Comparison of ENCODE assay signal across 24 cellular contexts in genomic region chr10:116241025-116241424, GRCh38. TPM values are rescaled to one million over a fixed set of nuclear protein-coding genes. Genes with fewer than 3 reads are reported as not detected.
"Had no signal": no experiment of that assay in that cellular context is flagged by ENCODE, and none has a peak within 500 bp of the region (broad histone marks: within the 10 kb centered on the region; RNA-seq: fewer than 3 reads in every experiment).

No MANE protein-coding gene starts in this region.

- H3K9me3 ChIP-seq: esophagus muscularis mucosa, left lung, lower lobe of right lung, prostate gland, spleen, transverse colon, upper lobe of right lung, uterus had no signal

- H3K36me3 Mint-ChIP-seq: naive thymus-derived CD8-positive, alpha-beta T cell; stimulated activated memory B cell treated with anti-CD40 and anti-IgM and Interleukin-4, amounts not matched to agents 10 μg/mL and 1 μg/mL and 100 μg/mL, for 72 hours had no signal

- DNase-seq: dermis blood vessel endothelial cell; effector memory CD4-positive, alpha-beta T cell; foreskin melanocyte; head of caudate nucleus; left cardiac atrium; left lung; lower lobe of right lung; naive thymus-derived CD8-positive, alpha-beta T cell; nephron progenitor cell; nucleus accumbens; right cardiac atrium; spleen; stimulated activated CD4-positive, alpha-beta T cell treated with anti-CD3 and anti-CD28 coated beads, Interleukin-4, amount 100 ng/mL, for 4 hours; stimulated activated naive CD8-positive, alpha-beta T cell treated with anti-CD3 and anti-CD28 coated beads, Interleukin-15, Interleukin-2, amounts not matched to agents 100 U/mL and 50 U/mL, for 24 hours; substantia nigra; transverse colon; upper lobe of right lung; uterus had no signal

- H3K4me3 ChIP-seq: coronary artery, esophagus muscularis mucosa, hepatocyte, left lung, lower lobe of right lung, prostate gland, skin epidermis, spleen, transverse colon, upper lobe of right lung, uterus had no signal

- H3K4me2 ChIP-seq: hepatocyte had no signal

- H3K27me3 Mint-ChIP-seq: stimulated activated memory B cell treated with anti-CD40 and anti-IgM and Interleukin-4, amounts not matched to agents 10 μg/mL and 1 μg/mL and 100 μg/mL, for 72 hours had no signal

- ATAC-seq: left lung; lower lobe of right lung; naive thymus-derived CD8-positive, alpha-beta T cell; stimulated activated memory B cell treated with anti-CD40 and anti-IgM and Interleukin-4, amounts not matched to agents 10 μg/mL and 1 μg/mL and 100 μg/mL, for 72 hours; stimulated activated naive CD8-positive, alpha-beta T cell treated with anti-CD3 and anti-CD28 coated beads, Interleukin-15, Interleukin-2, amounts not matched to agents 100 U/mL and 50 U/mL, for 24 hours; upper lobe of right lung had no signal

- H3K27me3 ChIP-seq: hepatocyte, left lung, spleen, transverse colon, upper lobe of right lung, uterus had no signal

- H3K4me1 Mint-ChIP-seq: naive thymus-derived CD8-positive, alpha-beta T cell; stimulated activated memory B cell treated with anti-CD40 and anti-IgM and Interleukin-4, amounts not matched to agents 10 μg/mL and 1 μg/mL and 100 μg/mL, for 72 hours had no signal

- H2AFZ ChIP-seq: hepatocyte had no signal

- H3K9me3 Mint-ChIP-seq: naive thymus-derived CD8-positive, alpha-beta T cell; nephron progenitor cell; stimulated activated memory B cell treated with anti-CD40 and anti-IgM and Interleukin-4, amounts not matched to agents 10 μg/mL and 1 μg/mL and 100 μg/mL, for 72 hours had no signal

- H3K36me3 ChIP-seq: esophagus muscularis mucosa, left lung, lower lobe of right lung, prostate gland, spleen, transverse colon, upper lobe of right lung, uterus had no signal

- H3K79me2 ChIP-seq: hepatocyte had no signal

- H3K4me3 Mint-ChIP-seq: naive thymus-derived CD8-positive, alpha-beta T cell; nephron progenitor cell; stimulated activated memory B cell treated with anti-CD40 and anti-IgM and Interleukin-4, amounts not matched to agents 10 μg/mL and 1 μg/mL and 100 μg/mL, for 72 hours had no signal

- H3K27ac ChIP-seq: coronary artery, esophagus muscularis mucosa, hepatocyte, left lung, lower lobe of right lung, prostate gland, skin epidermis, spleen, transverse colon, upper lobe of right lung, uterus had no signal

- H3K4me1 ChIP-seq: left lung, lower lobe of right lung, prostate gland, spleen, transverse colon, upper lobe of right lung, uterus had no signal

- H3K27ac Mint-ChIP-seq: naive thymus-derived CD8-positive, alpha-beta T cell; nephron progenitor cell; stimulated activated memory B cell treated with anti-CD40 and anti-IgM and Interleukin-4, amounts not matched to agents 10 μg/mL and 1 μg/mL and 100 μg/mL, for 72 hours had no signal

RNA-seq across cellular contexts. Expression of gene GFRA1, which starts 32.0 kb away (rescaled TPM):
- total RNA-seq: naive thymus-derived CD8-positive, alpha-beta T cell had no signal
- polyA plus RNA-seq: naive thymus-derived CD8-positive, alpha-beta T cell had no signal
